Comparison of ENCODE assay signal across 14 cellular contexts in the genomic region with DNA sequence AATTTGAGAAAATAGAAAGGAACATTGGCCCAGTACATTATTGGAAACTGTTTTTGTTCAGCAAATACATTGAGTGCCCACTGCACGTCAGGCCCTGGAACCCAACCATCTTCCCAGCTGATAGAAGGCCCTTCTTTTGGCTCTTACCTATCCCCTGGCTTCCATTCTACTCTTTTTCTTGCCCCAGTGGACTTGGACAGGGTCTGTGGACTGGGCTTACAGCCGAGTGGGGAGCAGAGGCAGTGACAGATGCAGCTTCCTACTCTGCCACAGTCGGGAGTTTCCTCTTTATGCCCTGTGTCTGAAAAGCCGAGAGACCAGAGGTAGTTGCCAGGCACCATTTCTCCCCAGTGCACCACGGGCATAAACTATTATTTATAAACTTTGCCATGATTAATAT.
DNase-seq lines count a peak whose midpoint lies in the region; ATAC-seq and TF ChIP-seq lines count a peak whose summit lies in the region.
"Had no signal": no experiment of that assay in that cellular context is flagged by ENCODE, and none has a peak within 500 bp of the region (broad histone marks: within the 10 kb centered on the region; RNA-seq: fewer than 3 reads in every experiment).

No MANE protein-coding gene starts in this region.

- no peak overlapping the region for H3K4me3 ChIP-seq in CD4-positive, alpha-beta memory T cell (ENCODE audit: low read length in 2 of 2)
- H3K4me3 ChIP-seq in Panc1 (ENCODE audit: low read depth in 2 of 2, low read length in 2 of 2) (no peak overlapping the region), cardiac muscle cell (no peak overlapping the region)
- H3K4me3 ChIP-seq: BLaER1 treated with 17β-estradiol and CSF1 and Interleukin-3, amounts not matched to agents 10 nM and 100 nM; pancreas had no signal

- no peaks in the 10 kb centered on the region for H3K27me3 Mint-ChIP-seq in CD4-positive, alpha-beta memory T cell
- H3K27me3 Mint-ChIP-seq: activated T-cell treated with anti-CD3 and anti-CD28 coated beads, Interleukin-2, amount 50 U/mL, for 24 hours had no signal

- TF ChIP-seq CTCF in Panc1 (IDR thresholded peaks at IDR 0.05) (no peak), cardiac muscle cell (IDR thresholded peaks at IDR 0.05; ENCODE audit: low read depth, low read length) (no peak), GM13977 (IDR thresholded peaks at IDR 0.05; ENCODE audit: extremely low read depth, insufficient read depth, missing control alignments) (no peak)

- POLR2A ChIA-PET in CD4-positive, alpha-beta memory T cell (lab: Charles Lee; ENCODE audit: partially characterized antibody) = interaction anchor here (0.7 to 5.0 kb wide), 3 partner anchors 14 to 25 kb away, joined by 3 to 45 read pairs (median 3); no protein-coding TSS in a partner anchor
- POLR2A ChIA-PET in Panc1 (lab: Charles Lee) = no interaction called here

- H3K4me3 Mint-ChIP-seq in CD4-positive, alpha-beta memory T cell = peak overlapping the region in 5 of 8 donors; percentile 22 to 71 (median 47)
- H3K4me3 Mint-ChIP-seq: activated T-cell treated with anti-CD3 and anti-CD28 coated beads, Interleukin-2, amount 50 U/mL, for 24 hours had no signal

- H3K4me1 Mint-ChIP-seq in CD4-positive, alpha-beta memory T cell = peaks cover 61 to 88% (median 77%) of the 10 kb centered on the region in 4 donors

- H3K4me1 ChIP-seq in CD4-positive, alpha-beta memory T cell (ENCODE audit: insufficient read depth, low read length) = peaks cover 81% of the 10 kb centered on the region
- H3K4me1 ChIP-seq in Panc1 (ENCODE audit: control insufficient read depth, insufficient read depth, low read length) (peaks cover 55% of the 10 kb centered on the region), cardiac muscle cell (ENCODE audit: low read depth) (peaks cover 54% of the 10 kb centered on the region)

- H3K36me3 ChIP-seq in CD4-positive, alpha-beta memory T cell (ENCODE audit: insufficient read depth, low read length) = no peaks in the 10 kb centered on the region
- H3K36me3 ChIP-seq in Panc1 (ENCODE audit: control insufficient read depth, insufficient read depth, low read length) = no peaks in the 10 kb centered on the region
- H3K36me3 ChIP-seq in cardiac muscle cell = no peaks in the 10 kb centered on the region
- H3K36me3 ChIP-seq: pancreas had no signal

- in situ Hi-C loops in Panc1 (cut with HindIII; ENCODE audit: low pct_unique_long_range_greater_than_20kb, low sequenced_read_pairs) (no loop called here), GM13977 (cut with MboI; ENCODE audit: low pct_unique_long_range_greater_than_20kb, low sequenced_read_pairs, unreplicated experiment) (no loop called here)

- ATAC-seq in Panc1 (no peak), GM19351 (IDR thresholded peaks at IDR 0.05; ENCODE audit: unreplicated experiment) (no peak)

- H3K9me3 Mint-ChIP-seq in CD4-positive, alpha-beta memory T cell = no peaks in the 10 kb centered on the region
- H3K9me3 Mint-ChIP-seq: activated T-cell treated with anti-CD3 and anti-CD28 coated beads, Interleukin-2, amount 50 U/mL, for 24 hours had no signal

- no TSS peak for BruUV-seq in Panc1 (replicated peaks; lab: Mats Ljungman, UMichigan)

- intact Hi-C loops in CD4-positive, alpha-beta memory T cell (cut with micrococcal nuclease) = loop anchor here (5.0 kb wide), 1 partner anchor 36 kb away; no protein-coding TSS in a partner anchor
- intact Hi-C loops in Panc1 (cut with micrococcal nuclease; ENCODE audit: unreplicated experiment) = no loop called here

- CTCF ChIA-PET in CD4-positive, alpha-beta memory T cell (lab: Charles Lee; ENCODE audit: partially characterized antibody) = interaction anchor here (0.6 to 10.0 kb wide), 3 partner anchors 24 to 82 kb away, joined by 5 to 72 read pairs (median 22); no protein-coding TSS in a partner anchor
- CTCF ChIA-PET in Panc1 (lab: Charles Lee) = no interaction called here

- H3K27ac Mint-ChIP-seq in CD4-positive, alpha-beta memory T cell = peak overlapping the region; percentile 78 to 90 (median 84)
- H3K27ac Mint-ChIP-seq: activated T-cell treated with anti-CD3 and anti-CD28 coated beads, Interleukin-2, amount 50 U/mL, for 24 hours had no signal

- no peak for DNase-seq in CD4-positive, alpha-beta memory T cell
- DNase-seq in Panc1 (ENCODE audit: low read depth, low spot score) (no peak), cardiac muscle cell (ENCODE audit: low read depth in 1 of 2, low spot score in 1 of 2) (no peak), putamen (ENCODE audit: low spot score) (peak; percentile 58), OCI-M1 (lab: John Stamatoyannopoulos, UW) (no peak), UCSD-AML1 (lab: John Stamatoyannopoulos, UW; ENCODE audit: unreplicated experiment) (no peak), GM13977 (ENCODE audit: low spot score) (no peak)
- DNase-seq: activated CD4-positive, alpha-beta T cell treated with anti-CD3 and anti-CD28 coated beads for 48 hours; activated T-cell treated with anti-CD3 and anti-CD28 coated beads, Interleukin-2, amount 50 U/mL, for 24 hours; NCI-H510A treated with DMSO at 0.1 percent for 48 hours; pancreas; stimulated activated CD4-positive, alpha-beta T cell treated with anti-CD3 and anti-CD28 coated beads, Interleukin-12 subunit alpha, Interleukin-12 subunit beta, amount 100 ng/mL, for 4 hours had no signal

- H3K27me3 ChIP-seq in CD4-positive, alpha-beta memory T cell (ENCODE audit: insufficient read depth, low read length) = no peaks in the 10 kb centered on the region
- no peaks in the 10 kb centered on the region for H3K27me3 ChIP-seq in Panc1 (ENCODE audit: control insufficient read depth, insufficient read depth, low read length)
- no peaks in the 10 kb centered on the region for H3K27me3 ChIP-seq in cardiac muscle cell
- H3K27me3 ChIP-seq: BLaER1 treated with 17β-estradiol and CSF1 and Interleukin-3, amounts not matched to agents 10 nM and 100 nM; pancreas had no signal

- no peak overlapping the region for H3K27ac ChIP-seq in CD4-positive, alpha-beta memory T cell (ENCODE audit: low read depth, low read length)
- H3K27ac ChIP-seq in Panc1 (ENCODE audit: low read length) (peak overlapping the region; percentile 59), cardiac muscle cell (peak overlapping the region; percentile 80)
- H3K27ac ChIP-seq: BLaER1 treated with 17β-estradiol and CSF1 and Interleukin-3, amounts not matched to agents 10 nM and 100 nM; pancreas had no signal

- H3K36me3 Mint-ChIP-seq in CD4-positive, alpha-beta memory T cell = peaks cover 0 to 2% of the 10 kb centered on the region in 2 donors

- H3K9me3 ChIP-seq in CD4-positive, alpha-beta memory T cell (ENCODE audit: control insufficient read depth in 1 of 2, low read length in 2 of 2) = no peaks in the 10 kb centered on the region
- H3K9me3 ChIP-seq in Panc1 (ENCODE audit: control insufficient read depth, insufficient read depth, low read depth, low read length) = no peaks in the 10 kb centered on the region
- no peaks in the 10 kb centered on the region for H3K9me3 ChIP-seq in cardiac muscle cell (ENCODE audit: low read depth)
- H3K9me3 ChIP-seq: BLaER1 treated with 17β-estradiol and CSF1 and Interleukin-3, amounts not matched to agents 10 nM and 100 nM; pancreas had no signal
